8 cellular contexts compared by ENCODE assay signal in the genomic region with DNA sequence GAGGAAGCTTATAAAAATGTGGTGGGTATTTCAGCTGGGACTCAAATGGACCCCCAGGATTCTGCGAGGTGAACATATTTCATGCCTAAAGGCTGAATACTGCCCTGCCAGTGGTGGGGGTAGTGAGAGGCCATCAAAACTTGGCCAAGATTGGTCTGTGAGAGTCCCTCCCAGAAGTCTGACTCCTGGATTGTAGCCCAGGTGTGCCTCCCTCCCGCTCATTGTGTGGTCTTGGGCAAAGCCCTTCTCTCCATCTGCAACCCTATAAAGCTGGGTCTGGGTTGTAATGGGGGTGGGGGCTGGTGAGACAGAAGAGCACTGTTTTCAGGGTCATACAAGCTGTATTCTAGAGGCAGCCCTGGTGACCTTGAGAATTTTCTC. TPM values are rescaled to one million over a fixed set of nuclear protein-coding genes. Genes with fewer than 3 reads are reported as not detected.
A peak's percentile ranks its signal among the peaks of the same experiment; 100 is the strongest.
DNase-seq lines count a peak whose midpoint lies in the region; ATAC-seq and TF ChIP-seq lines count a peak whose summit lies in the region.

No MANE protein-coding gene starts in this region.

- no peak for TF ChIP-seq CTCF in Loucy (conservative IDR thresholded peaks at IDR 0.05; ENCODE audit: low read length)
- no peak for TF ChIP-seq CTCF in natural killer cell (IDR thresholded peaks at IDR 0.05)

- H4K20me1 ChIP-seq in Loucy (ENCODE audit: insufficient read depth, low read length, poor library complexity, severe bottlenecking) = no peaks in the 10 kb centered on the region

- no peaks in the 10 kb centered on the region for H3K27me3 Mint-ChIP-seq in natural killer cell (ENCODE audit: low read depth in 2 of 2)

- H3K9me2 ChIP-seq in Loucy (replicated peaks; ENCODE audit: low read depth, low read length) = no peaks in the 10 kb centered on the region

- peak overlapping the region; percentile 74 for H3K4me3 ChIP-seq in Loucy (ENCODE audit: low read length, poor library complexity, severe bottlenecking)
- peak overlapping the region; percentile 77 to 88 for H3K4me3 ChIP-seq in duodenal mucosa (ENCODE audit: low read depth in 1 of 2, low read length in 2 of 2)

- H3K9me3 Mint-ChIP-seq in natural killer cell = no peaks in the 10 kb centered on the region

- no peaks in the 10 kb centered on the region for H3K36me3 Mint-ChIP-seq in natural killer cell

- no peaks in the 10 kb centered on the region for H3K79me2 ChIP-seq in Loucy (ENCODE audit: insufficient read depth, low read length)

- intact Hi-C loops in natural killer cell (cut with micrococcal nuclease) = no loop called here

- ATAC-seq in natural killer cell (no peak), GM21786 (IDR thresholded peaks at IDR 0.05; ENCODE audit: unreplicated experiment) (no peak)

- peaks cover 35 to 48% of the 10 kb centered on the region in 2 donors for H3K4me1 Mint-ChIP-seq in natural killer cell

- no peaks in the 10 kb centered on the region for H3K36me3 ChIP-seq in Loucy (ENCODE audit: insufficient read depth, low read length)
- H3K36me3 ChIP-seq in duodenal mucosa (ENCODE audit: control insufficient read depth in 1 of 2, insufficient read depth in 2 of 2, low read length in 2 of 2) = no peaks in the 10 kb centered on the region

- DNase-seq in Caki2 (ENCODE audit: low read depth) (peak; percentile 34), natural killer cell (no peak), GDM1 (lab: John Stamatoyannopoulos, UW) (no peak), NCI-H510A (lab: John Stamatoyannopoulos, UW) (no peak), SHP77 (lab: John Stamatoyannopoulos, UW) (no peak)

- H3K4me3 Mint-ChIP-seq in natural killer cell = peak overlapping the region; percentile 84

- peaks cover 3% of the 10 kb centered on the region; the same call in 1 of the 2 replicates for H3F3A ChIP-seq in Loucy (ENCODE audit: low read depth)

- in situ Hi-C loops in Caki2 (cut with HindIII; ENCODE audit: low pct_unique_long_range_greater_than_20kb, low sequenced_read_pairs) = no loop called here

- peak overlapping the region; percentile 61 for H3K9ac ChIP-seq in Loucy (ENCODE audit: low read depth, low read length, poor library complexity, severe bottlenecking)
- H3K9ac ChIP-seq in duodenal mucosa (ENCODE audit: low read depth in 1 of 2, low read length in 2 of 2) = peak overlapping the region; percentile 72 to 88

- peak overlapping the region; percentile 67 to 82 for H3K27ac Mint-ChIP-seq in natural killer cell

- H3K9me3 ChIP-seq in Loucy (ENCODE audit: insufficient read depth, low read depth, low read length) = no peaks in the 10 kb centered on the region
- no peaks in the 10 kb centered on the region for H3K9me3 ChIP-seq in duodenal mucosa (ENCODE audit: control insufficient read depth in 1 of 2, low read length in 2 of 2)

- no peaks in the 10 kb centered on the region for H3K27me3 ChIP-seq in Loucy (ENCODE audit: insufficient read depth, low read length, poor library complexity, severe bottlenecking)
- no peaks in the 10 kb centered on the region for H3K27me3 ChIP-seq in duodenal mucosa (ENCODE audit: control insufficient read depth in 1 of 2, insufficient read depth in 2 of 2, low read length in 2 of 2)

- peaks cover 12% of the 10 kb centered on the region for H3K4me1 ChIP-seq in Loucy (ENCODE audit: insufficient read depth, low read length, poor library complexity, severe bottlenecking)
- peaks cover 19 to 51% of the 10 kb centered on the region in 2 donors for H3K4me1 ChIP-seq in duodenal mucosa (ENCODE audit: control insufficient read depth in 1 of 2, insufficient read depth in 2 of 2, low read length in 2 of 2)

- peak overlapping the region; percentile 97; the same call in 1 of the 2 replicates for H2AFZ ChIP-seq in Loucy (ENCODE audit: low read length)

- H3K4me2 ChIP-seq in Loucy (ENCODE audit: low read depth, low read length, poor library complexity, severe bottlenecking) = peak overlapping the region; percentile 81

- peak overlapping the region; percentile 37 for H3K27ac ChIP-seq in duodenal mucosa (ENCODE audit: low read depth, low read length)

RNA-seq across cellular contexts. Expression of gene HTATIP2, which starts 0.9 kb away (rescaled TPM):
- 271 and 297 TPM in 2 replicates for total RNA-seq in Caki2 (2014; rRNA removed; shearing (Covaris generic); ENCODE audit: low replicate concordance)
- 10 to 100 TPM; 16.7 to 25.6 (median 19.5) TPM for total RNA-seq in natural killer cell

RNA-seq across cellular contexts. Expression of gene PRMT3, which starts 23.1 kb away (rescaled TPM):
- 14.7 and 15.5 TPM in 2 replicates for total RNA-seq in Caki2 (2014; rRNA removed; shearing (Covaris generic); ENCODE audit: low replicate concordance)
- 10 to 100 TPM; 10.4 to 12.4 (median 12.1) TPM for total RNA-seq in natural killer cell

Comparison
In these comparisons a context has a peak if more than half of its experiments do, and no peak if none do; other contexts are left out.
1. RNA of gene HTATIP2, which starts 0.9 kb away (total RNA-seq): 271 to 297 TPM in Caki2; 16.7 to 25.6 TPM in natural killer cell; every median in the first group is over 10 times any median in the second.